ENCODE assay signal across 23 cellular contexts in the genomic region with DNA sequence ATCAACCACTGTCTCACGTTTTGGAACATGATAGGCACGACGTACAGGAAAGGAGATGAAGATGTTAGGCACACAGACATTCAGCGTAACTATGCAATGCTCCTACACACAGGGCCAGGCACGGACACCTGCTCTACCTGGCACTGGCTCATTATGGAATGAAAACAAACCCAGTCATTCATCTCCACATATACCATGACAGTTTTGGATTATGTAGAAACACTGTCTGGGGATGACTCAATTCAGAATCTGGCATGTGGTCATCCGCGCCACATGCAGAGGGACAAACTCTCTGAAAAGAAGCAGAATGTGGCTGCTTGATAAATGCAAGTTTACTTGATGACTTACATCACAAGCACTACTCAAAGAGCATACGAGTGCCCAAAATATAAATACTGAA. TPM values are rescaled to one million over a fixed set of nuclear protein-coding genes. Genes with fewer than 3 reads are reported as not detected.
A peak's percentile ranks its signal among the peaks of the same experiment; 100 is the strongest.
DNase-seq lines count a peak whose midpoint lies in the region; ATAC-seq and TF ChIP-seq lines count a peak whose summit lies in the region.
"Had no signal": no experiment of that assay in that cellular context is flagged by ENCODE, and none has a peak within 500 bp of the region (broad histone marks: within the 10 kb centered on the region; RNA-seq: fewer than 3 reads in every experiment).

No MANE protein-coding gene starts in this region.

- POLR2A ChIA-PET in CD8-positive, alpha-beta T cell (lab: Charles Lee): no interaction called here

- CTCF ChIA-PET in CD8-positive, alpha-beta T cell (lab: Charles Lee): no interaction called here

- intact Hi-C loops in CD8-positive, alpha-beta T cell (cut with DNase I, micrococcal nuclease): no loop called here

- H3K27ac Mint-ChIP-seq in CD8-positive, alpha-beta T cell: peak overlapping the region; percentile 11
- H3K27ac Mint-ChIP-seq in activated naive CD8-positive, alpha-beta T cell treated with anti-CD3 and anti-CD28 coated beads, Interleukin-2, amount 50 U/mL, for 24 hours: no peak overlapping the region
- H3K27ac Mint-ChIP-seq: type B pancreatic cell had no signal

- H3K4me1 Mint-ChIP-seq in CD8-positive, alpha-beta T cell (ENCODE audit: low read depth): peaks cover 7% of the 10 kb centered on the region
- peaks cover 6% of the 10 kb centered on the region for H3K4me1 Mint-ChIP-seq in activated naive CD8-positive, alpha-beta T cell treated with anti-CD3 and anti-CD28 coated beads, Interleukin-2, amount 50 U/mL, for 24 hours

- H3K4me3 ChIP-seq in CD8-positive, alpha-beta T cell (ENCODE audit: low read depth, low read length): no peak overlapping the region
- H3K4me3 ChIP-seq: colonic mucosa, esophagus squamous epithelium, K562 had no signal

- peaks cover 21% of the 10 kb centered on the region for H3K36me3 ChIP-seq in CD8-positive, alpha-beta T cell (ENCODE audit: insufficient read depth, low read length)
- H3K36me3 ChIP-seq: colonic mucosa had no signal

- peak; percentile 28 for DNase-seq in activated CD4-positive, alpha-beta T cell treated with anti-CD3 and anti-CD28 coated beads for 48 hours
- no peak for DNase-seq in activated CD4-positive, alpha-beta T cell treated with anti-CD3 and anti-CD28 coated beads, Interleukin-2, amount 50 U/mL, for 1 hour
- DNase-seq in CD8-positive, alpha-beta T cell: no peak
- no peak for DNase-seq in activated naive CD8-positive, alpha-beta T cell treated with anti-CD3 and anti-CD28 coated beads, Interleukin-2, amount 50 U/mL, for 24 hours
- peak; percentile 27 for DNase-seq in iris pigment epithelial cell (ENCODE audit: low read depth)
- no peak for DNase-seq in HPDE6-E6E7 (ENCODE audit: extremely low spot score)
- no peak for DNase-seq in NCI-H2171 (lab: John Stamatoyannopoulos, UW)
- no peak for DNase-seq in GM20000 (ENCODE audit: low spot score)
- DNase-seq: activated naive CD4-positive, alpha-beta T cell treated with Interleukin-2 at 50 U/mL for 16 hours; colonic mucosa; COR-L47; DMS79 treated with DMSO at 0.1 percent for 48 hours; esophagus squamous epithelium; NCI-H1048; NCI-H1930; NCI-H446; nucleus accumbens; OCI-M1; SHP77 treated with DMSO at 0.1 percent for 48 hours; small intestine; stimulated activated CD4-positive, alpha-beta T cell treated with anti-CD3 and anti-CD28 coated beads, Interleukin-4, amount 100 ng/mL, for 24 hours had no signal

- ATAC-seq in CD8-positive, alpha-beta T cell: no peak
- ATAC-seq in activated naive CD8-positive, alpha-beta T cell treated with anti-CD3 and anti-CD28 coated beads, Interleukin-2, amount 50 U/mL, for 24 hours: peak; percentile 24
- ATAC-seq: K562 had no signal

- no peak for TF ChIP-seq CTCF in CD8-positive, alpha-beta T cell (IDR thresholded peaks at IDR 0.05)
- TF ChIP-seq CTCF in GM20000 (IDR thresholded peaks at IDR 0.05; ENCODE audit: extremely low read depth, missing control alignments): no peak

- H3K9me3 ChIP-seq in CD8-positive, alpha-beta T cell (ENCODE audit: low read length): no peaks in the 10 kb centered on the region
- H3K9me3 ChIP-seq: colonic mucosa, esophagus squamous epithelium had no signal

- no peaks in the 10 kb centered on the region for H3K4me1 ChIP-seq in CD8-positive, alpha-beta T cell (ENCODE audit: insufficient read depth, low read length)
- H3K4me1 ChIP-seq: colonic mucosa had no signal

- peaks cover 84% of the 10 kb centered on the region for H3K36me3 Mint-ChIP-seq in CD8-positive, alpha-beta T cell
- peaks cover 19% of the 10 kb centered on the region for H3K36me3 Mint-ChIP-seq in activated naive CD8-positive, alpha-beta T cell treated with anti-CD3 and anti-CD28 coated beads, Interleukin-2, amount 50 U/mL, for 24 hours (ENCODE audit: low read depth)

- H3K27me3 Mint-ChIP-seq in CD8-positive, alpha-beta T cell (ENCODE audit: low read depth): no peaks in the 10 kb centered on the region
- H3K27me3 Mint-ChIP-seq in activated naive CD8-positive, alpha-beta T cell treated with anti-CD3 and anti-CD28 coated beads, Interleukin-2, amount 50 U/mL, for 24 hours: no peaks in the 10 kb centered on the region
- H3K27me3 Mint-ChIP-seq: type B pancreatic cell had no signal

- no peaks in the 10 kb centered on the region for H3K9me3 Mint-ChIP-seq in CD8-positive, alpha-beta T cell
- peaks cover 3% of the 10 kb centered on the region for H3K9me3 Mint-ChIP-seq in activated naive CD8-positive, alpha-beta T cell treated with anti-CD3 and anti-CD28 coated beads, Interleukin-2, amount 50 U/mL, for 24 hours
- H3K9me3 Mint-ChIP-seq: type B pancreatic cell had no signal

- H3K27ac ChIP-seq in CD8-positive, alpha-beta T cell (ENCODE audit: low read depth, low read length): no peak overlapping the region
- H3K27ac ChIP-seq: colonic mucosa had no signal

- H3K4me3 Mint-ChIP-seq in CD8-positive, alpha-beta T cell: no peak overlapping the region
- no peak overlapping the region for H3K4me3 Mint-ChIP-seq in activated naive CD8-positive, alpha-beta T cell treated with anti-CD3 and anti-CD28 coated beads, Interleukin-2, amount 50 U/mL, for 24 hours
- H3K4me3 Mint-ChIP-seq: type B pancreatic cell had no signal

- no peaks in the 10 kb centered on the region for H3K27me3 ChIP-seq in CD8-positive, alpha-beta T cell (ENCODE audit: insufficient read depth, low read length)
- H3K27me3 ChIP-seq: colonic mucosa, esophagus squamous epithelium had no signal

RNA-seq across cellular contexts. Expression of gene NFU1, which starts 29.5 kb away (rescaled TPM):
- total RNA-seq in CD8-positive, alpha-beta T cell: 10 to 100 TPM; 28.4 to 33.8 TPM

Comparison
In these comparisons a context has a peak if more than half of its experiments do, and no peak if none do; other contexts are left out.
1. DNase-seq: peak in activated CD4-positive, alpha-beta T cell treated with anti-CD3 and anti-CD28 coated beads for 48 hours (single experiment) and iris pigment epithelial cell (single experiment); none in activated CD4-positive, alpha-beta T cell treated with anti-CD3 and anti-CD28 coated beads, Interleukin-2, amount 50 U/mL, for 1 hour (single experiment), CD8-positive, alpha-beta T cell (0 of 7), activated naive CD8-positive, alpha-beta T cell treated with anti-CD3 and anti-CD28 coated beads, Interleukin-2, amount 50 U/mL, for 24 hours (single experiment), HPDE6-E6E7 (single experiment), NCI-H2171 (single experiment) and GM20000 (single experiment).